9 cellular contexts compared by ENCODE assay signal in genomic region chr19:55579766-55580621, GRCh38. TPM values are rescaled to one million over a fixed set of nuclear protein-coding genes. Genes with fewer than 3 reads are reported as not detected.
DNase-seq lines count a peak whose midpoint lies in the region; ATAC-seq, FAIRE-seq and TF ChIP-seq lines count a peak whose summit lies in the region.
"Had no signal": no experiment of that assay in that cellular context is flagged by ENCODE, and none has a peak within 500 bp of the region (broad histone marks: within the 10 kb centered on the region; RNA-seq: fewer than 3 reads in every experiment).

No MANE protein-coding gene starts in this region.

- TSS peak; percentile 26 for BruUV-seq in endothelial cell of umbilical vein (replicated peaks; lab: Mats Ljungman, UMichigan)

- peaks cover 15% of the 10 kb centered on the region for H3K36me3 Mint-ChIP-seq in stimulated activated naive CD8-positive, alpha-beta T cell treated with anti-CD3 and anti-CD28 coated beads, Interleukin-15, Interleukin-2, amounts not matched to agents 100 ng/mL and 50 ng/mL, for 24 hours (ENCODE audit: low read depth)

- no peaks in the 10 kb centered on the region for H4K20me1 ChIP-seq in endothelial cell of umbilical vein (replicated peaks; ENCODE audit: control insufficient read depth, extremely low read depth, insufficient read depth, low read length)

- peak overlapping the region; percentile 92 for H3K27ac Mint-ChIP-seq in stimulated activated naive CD8-positive, alpha-beta T cell treated with anti-CD3 and anti-CD28 coated beads, Interleukin-15, Interleukin-2, amounts not matched to agents 100 ng/mL and 50 ng/mL, for 24 hours

- dilution Hi-C loops in endothelial cell of umbilical vein (cut with MboI; ENCODE audit: extremely low pct_ligation_motif_present, low sequenced_read_pairs) = no loop called here

- H2AFZ ChIP-seq in endothelial cell of umbilical vein (ENCODE audit: low read depth, low read length) = peak overlapping the region; percentile 79

- H3K36me3 ChIP-seq in endothelial cell of umbilical vein (ENCODE audit: control insufficient read depth in 2 of 2, extremely low read depth in 1 of 2, insufficient read depth in 2 of 2, low read length in 2 of 2) (peaks cover 0 to 7% of the 10 kb centered on the region in 2 experiments), muscle layer of colon (ENCODE audit: insufficient read depth, low read length) (no peaks in the 10 kb centered on the region)
- H3K36me3 ChIP-seq: neutrophil had no signal

- no peak for FAIRE-seq in endothelial cell of umbilical vein (lab: Jason Lieb, UNC)
- FAIRE-seq in RCC 7860 (lab: Jason Lieb, UNC) = no peak

- no peaks in the 10 kb centered on the region for H3K27me3 Mint-ChIP-seq in stimulated activated naive CD8-positive, alpha-beta T cell treated with anti-CD3 and anti-CD28 coated beads, Interleukin-15, Interleukin-2, amounts not matched to agents 100 ng/mL and 50 ng/mL, for 24 hours

- H3K9me1 ChIP-seq in endothelial cell of umbilical vein (replicated peaks; ENCODE audit: control insufficient read depth, extremely low read depth, insufficient read depth, low read length) = no peaks in the 10 kb centered on the region

- no peak for DNase-seq in stimulated activated naive CD8-positive, alpha-beta T cell treated with anti-CD3 and anti-CD28 coated beads, Interleukin-15, Interleukin-2, amounts not matched to agents 100 U/mL and 50 U/mL, for 24 hours
- DNase-seq in RPMI7951 (ENCODE audit: low read depth) (peak; percentile 33), endothelial cell of umbilical vein (ENCODE audit: low read depth, low spot score) (peak; percentile 5), RCC 7860 (ENCODE audit: low spot score) (no peak), OCI-M2 (lab: John Stamatoyannopoulos, UW; ENCODE audit: unreplicated experiment) (no peak)

- peak overlapping the region; percentile 49 to 98 (median 84) for H3K4me3 ChIP-seq in endothelial cell of umbilical vein (replicated peaks in 1 of 3; ENCODE audit: insufficient read depth in 1 of 3, low read depth in 1 of 3, low read length in 3 of 3)
- peak overlapping the region; percentile 81 to 91 for H3K4me3 ChIP-seq in muscle layer of colon (ENCODE audit: low read depth in 1 of 2, low read length in 2 of 2)

- H3K4me1 ChIP-seq in endothelial cell of umbilical vein (ENCODE audit: control insufficient read depth, extremely low read depth, insufficient read depth, low read length) (peaks cover 4% of the 10 kb centered on the region), muscle layer of colon (ENCODE audit: insufficient read depth, low read length) (peaks cover 18% of the 10 kb centered on the region)

- intact Hi-C loops in endothelial cell of umbilical vein (cut with micrococcal nuclease) = loop anchor here (1.0 to 2.0 kb wide), 3 partner anchors 19 to 63 kb away; partner anchors contain the start of gene FIZ1

- H3K9me3 Mint-ChIP-seq in stimulated activated naive CD8-positive, alpha-beta T cell treated with anti-CD3 and anti-CD28 coated beads, Interleukin-15, Interleukin-2, amounts not matched to agents 100 ng/mL and 50 ng/mL, for 24 hours = no peaks in the 10 kb centered on the region

- H3K9ac ChIP-seq in endothelial cell of umbilical vein (replicated peaks; ENCODE audit: extremely low read depth, insufficient read depth, low read length) (peak overlapping the region; percentile 83), muscle layer of colon (ENCODE audit: low read length) (peak overlapping the region; percentile 61)

- H3K4me3 Mint-ChIP-seq in stimulated activated naive CD8-positive, alpha-beta T cell treated with anti-CD3 and anti-CD28 coated beads, Interleukin-15, Interleukin-2, amounts not matched to agents 100 ng/mL and 50 ng/mL, for 24 hours = peak overlapping the region; percentile 95

- H3K4me2 ChIP-seq in endothelial cell of umbilical vein (ENCODE audit: insufficient read depth, low read length) = peak overlapping the region; percentile 61

- CTCF ChIA-PET in endothelial cell of umbilical vein (lab: Charles Lee) = interaction anchor here (1.0 kb wide), 1 partner anchor 76 kb away, joined by 3 read pairs; no protein-coding TSS in a partner anchor

- ATAC-seq in stimulated activated naive CD8-positive, alpha-beta T cell treated with anti-CD3 and anti-CD28 coated beads, Interleukin-15, Interleukin-2, amounts not matched to agents 100 U/mL and 50 U/mL, for 24 hours = no peak
- no peak for ATAC-seq in HG02571 (IDR thresholded peaks at IDR 0.05; ENCODE audit: unreplicated experiment)

- H3K27ac ChIP-seq in endothelial cell of umbilical vein (ENCODE audit: insufficient read depth, low read depth, low read length) (peak overlapping the region; percentile 59), muscle layer of colon (ENCODE audit: low read depth, low read length) (peak overlapping the region; percentile 90)
- H3K27ac ChIP-seq: neutrophil had no signal

- H3K27me3 ChIP-seq in endothelial cell of umbilical vein (ENCODE audit: control insufficient read depth in 2 of 2, insufficient read depth in 2 of 2, low read length in 2 of 2) = peaks cover 3 to 6% of the 10 kb centered on the region in 2 experiments
- H3K27me3 ChIP-seq in muscle layer of colon (ENCODE audit: control insufficient read depth in 1 of 2, insufficient read depth in 2 of 2, low read length in 2 of 2) = no peaks in the 10 kb centered on the region

- no peaks in the 10 kb centered on the region for H3K9me3 ChIP-seq in endothelial cell of umbilical vein (replicated peaks; ENCODE audit: control insufficient read depth, insufficient read depth, low read length)
- no peaks in the 10 kb centered on the region for H3K9me3 ChIP-seq in muscle layer of colon (ENCODE audit: low read length)
- H3K9me3 ChIP-seq: neutrophil had no signal

- peaks cover 22% of the 10 kb centered on the region for H3K4me1 Mint-ChIP-seq in stimulated activated naive CD8-positive, alpha-beta T cell treated with anti-CD3 and anti-CD28 coated beads, Interleukin-15, Interleukin-2, amounts not matched to agents 100 ng/mL and 50 ng/mL, for 24 hours (ENCODE audit: low read depth)

- H3K79me2 ChIP-seq in endothelial cell of umbilical vein (ENCODE audit: control insufficient read depth, insufficient read depth, low read length) = peaks cover 12% of the 10 kb centered on the region

- no peak for TF ChIP-seq CTCF in endothelial cell of umbilical vein (IDR thresholded peaks at IDR 0.05; ENCODE audit: extremely low read depth in 1 of 2, insufficient read depth in 1 of 2, low read depth in 1 of 2, low read length in 2 of 2)

- POLR2A ChIA-PET in endothelial cell of umbilical vein (lab: Charles Lee) = interaction anchor here (0.6 kb wide), 1 partner anchor 34 kb away, joined by 5 read pairs; no protein-coding TSS in a partner anchor

- TF ChIP-seq POLR2A in endothelial cell of umbilical vein (IDR thresholded peaks at IDR 0.05; ENCODE audit: low read depth, low read length) = peak; percentile 17

RNA-seq across cellular contexts. Expression of gene ZNF579, which starts 0.7 kb away (rescaled TPM):
- 1.3 and 2.4 TPM in 2 replicates for total RNA-seq in RPMI7951 (2014; rRNA removed; shearing (Covaris generic))
- total RNA-seq in endothelial cell of umbilical vein = 15.7 and 15.9 TPM in 2 replicates
- polyA plus RNA-seq in endothelial cell of umbilical vein = 9.9 and 11.6 TPM in 2 replicates
- polyA plus RNA-seq in endothelial cell of umbilical vein (2011; cell fraction: cytosol; rRNA removed) = 2.4 and 4.1 TPM in 2 replicates
- polyA plus RNA-seq in endothelial cell of umbilical vein (2011; cell fraction: nucleus; rRNA removed) = 7.0 and 12.5 TPM in 2 replicates
- polyA plus RNA-seq in endothelial cell of umbilical vein (2012) = 6.6 and 11.0 TPM in 2 replicates
- polyA minus RNA-seq in endothelial cell of umbilical vein = 17.1 and 17.8 TPM in 2 replicates
- polyA minus RNA-seq in endothelial cell of umbilical vein (2011; cell fraction: cytosol; rRNA and poly(A)+ RNA removed) = 5.4 TPM
- 7.9 and 8.4 TPM in 2 replicates for polyA minus RNA-seq in endothelial cell of umbilical vein (2011; cell fraction: nucleus; rRNA and poly(A)+ RNA removed)

RNA-seq across cellular contexts. Expression of gene FIZ1, which starts 19.3 kb away (rescaled TPM):
- 2.4 and 3.0 TPM in 2 replicates for total RNA-seq in RPMI7951 (2014; rRNA removed; shearing (Covaris generic))
- total RNA-seq in endothelial cell of umbilical vein = 14.7 and 15.6 TPM in 2 replicates
- 6.6 and 7.0 TPM in 2 replicates for polyA plus RNA-seq in endothelial cell of umbilical vein
- 5.2 and 5.6 TPM in 2 replicates for polyA plus RNA-seq in endothelial cell of umbilical vein (2011; cell fraction: cytosol; rRNA removed)
- 9.0 and 12.8 TPM in 2 replicates for polyA plus RNA-seq in endothelial cell of umbilical vein (2011; cell fraction: nucleus; rRNA removed)
- polyA plus RNA-seq in endothelial cell of umbilical vein (2012) = 6.3 and 9.7 TPM in 2 replicates
- polyA minus RNA-seq in endothelial cell of umbilical vein = 3.1 and 7.7 TPM in 2 replicates
- polyA minus RNA-seq in endothelial cell of umbilical vein (2011; cell fraction: cytosol; rRNA and poly(A)+ RNA removed) = 12.8 TPM
- polyA minus RNA-seq in endothelial cell of umbilical vein (2011; cell fraction: nucleus; rRNA and poly(A)+ RNA removed) = 5.1 and 6.5 TPM in 2 replicates

RNA-seq across cellular contexts. Expression of gene ZNF524, which starts 20.1 kb away (rescaled TPM):
- 14.7 and 16.9 TPM in 2 replicates for total RNA-seq in RPMI7951 (2014; rRNA removed; shearing (Covaris generic))
- 14.2 and 15.2 TPM in 2 replicates for total RNA-seq in endothelial cell of umbilical vein
- 15.4 and 22.5 TPM in 2 replicates for polyA plus RNA-seq in endothelial cell of umbilical vein
- 7.8 and 15.2 TPM in 2 replicates for polyA plus RNA-seq in endothelial cell of umbilical vein (2011; cell fraction: cytosol; rRNA removed)
- 4.3 and 6.1 TPM in 2 replicates for polyA plus RNA-seq in endothelial cell of umbilical vein (2011; cell fraction: nucleus; rRNA removed)
- polyA plus RNA-seq in endothelial cell of umbilical vein (2012) = 4.3 and 8.3 TPM in 2 replicates
- 1.8 and 4.0 TPM in 2 replicates for polyA minus RNA-seq in endothelial cell of umbilical vein
- polyA minus RNA-seq in endothelial cell of umbilical vein (2011; cell fraction: cytosol; rRNA and poly(A)+ RNA removed) = 4.6 TPM
- 1.2 and 4.1 TPM in 2 replicates for polyA minus RNA-seq in endothelial cell of umbilical vein (2011; cell fraction: nucleus; rRNA and poly(A)+ RNA removed)

RNA-seq across cellular contexts. Expression of gene ZNF865, which starts 25.5 kb away (rescaled TPM):
- total RNA-seq in RPMI7951 (2014; rRNA removed; shearing (Covaris generic)) = 0.12 and 0.68 TPM in 2 replicates
- total RNA-seq in endothelial cell of umbilical vein = 10.1 and 11.4 TPM in 2 replicates
- 4.0 and 5.2 TPM in 2 replicates for polyA plus RNA-seq in endothelial cell of umbilical vein
- polyA plus RNA-seq in endothelial cell of umbilical vein (2011; cell fraction: cytosol; rRNA removed) = 1.9 and 3.5 TPM in 2 replicates
- 2.5 and 2.7 TPM in 2 replicates for polyA plus RNA-seq in endothelial cell of umbilical vein (2011; cell fraction: nucleus; rRNA removed)
- polyA plus RNA-seq in endothelial cell of umbilical vein (2012) = 2.3 and 5.0 TPM in 2 replicates
- polyA minus RNA-seq in endothelial cell of umbilical vein = 2.0 and 2.1 TPM in 2 replicates
- polyA minus RNA-seq in endothelial cell of umbilical vein (2011; cell fraction: cytosol; rRNA and poly(A)+ RNA removed) = 6.6 TPM
- 1.2 and 2.5 TPM in 2 replicates for polyA minus RNA-seq in endothelial cell of umbilical vein (2011; cell fraction: nucleus; rRNA and poly(A)+ RNA removed)

RNA-seq across cellular contexts. Expression of gene SBK3, which starts 34.7 kb away (rescaled TPM):
- 0.24 TPM in 1 of 2 replicates, not detected in the other for total RNA-seq in RPMI7951 (2014; rRNA removed; shearing (Covaris generic))
- total RNA-seq in endothelial cell of umbilical vein = 0.25 and 0.62 TPM in 2 replicates
- polyA plus RNA-seq in endothelial cell of umbilical vein = 0.18 and 0.19 TPM in 2 replicates
- 0.17 and 0.18 TPM in 2 replicates for polyA plus RNA-seq in endothelial cell of umbilical vein (2011; cell fraction: cytosol; rRNA removed)
- 0.60 and 0.67 TPM in 2 replicates for polyA plus RNA-seq in endothelial cell of umbilical vein (2011; cell fraction: nucleus; rRNA removed)
- polyA plus RNA-seq in endothelial cell of umbilical vein (2012) = not detected in 2 replicates
- polyA minus RNA-seq in endothelial cell of umbilical vein = 0.25 TPM in 1 of 2 replicates, not detected in the other
- polyA minus RNA-seq in endothelial cell of umbilical vein (2011; cell fraction: cytosol; rRNA and poly(A)+ RNA removed) = not detected
- not detected in 2 replicates for polyA minus RNA-seq in endothelial cell of umbilical vein (2011; cell fraction: nucleus; rRNA and poly(A)+ RNA removed)

Comparison
In these comparisons a context has a peak if more than half of its experiments do, and no peak if none do; other contexts are left out.
1. DNase-seq: peak in RPMI7951 (single experiment) and endothelial cell of umbilical vein (single experiment); none in stimulated activated naive CD8-positive, alpha-beta T cell treated with anti-CD3 and anti-CD28 coated beads, Interleukin-15, Interleukin-2, amounts not matched to agents 100 U/mL and 50 U/mL, for 24 hours (single experiment), RCC 7860 (single experiment) and OCI-M2 (single experiment).